Comparison of ENCODE assay signal across 27 cellular contexts in genomic region chr17:42559076-42559475, GRCh38.
DNase-seq lines count a peak whose midpoint lies in the region; ATAC-seq lines count a peak whose summit lies in the region.
"Had no signal": no experiment of that assay in that cellular context is flagged by ENCODE, and none has a peak within 500 bp of the region (broad histone marks: within the 10 kb centered on the region; RNA-seq: fewer than 3 reads in every experiment).

No MANE protein-coding gene starts in this region.

- DNase-seq in DMS79 treated with DMSO at 0.1 percent for 48 hours (lab: John Stamatoyannopoulos, UW) (peak; percentile 73), NCI-H2029 treated with DMSO at 0.1 percent for 48 hours (lab: John Stamatoyannopoulos, UW) (peak; percentile 12), NCI-H146 (lab: John Stamatoyannopoulos, UW) (no peak)
- no peak for DNase-seq in activated naive CD4-positive, alpha-beta T cell treated with anti-CD3 and anti-CD28 coated beads, Interleukin-2, amount 50 U/mL, for 16 hours
- DNase-seq: activated CD4-positive, alpha-beta T cell treated with anti-CD3 and anti-CD28 coated beads, Interleukin-2, amount 10 ng/mL, durations not matched to agents 7 days and 5 days; activated CD8-positive, alpha-beta memory T cell treated with anti-CD3 and anti-CD28 coated beads, Interleukin-2, amount 10 ng/mL, durations not matched to agents 7 days and 5 days; activated naive CD4-positive, alpha-beta T cell; activated T-cell treated with anti-CD3 and anti-CD28 coated beads, Interleukin-2, amount 50 U/mL, for 72 hours; adrenal gland; body of pancreas; Caco-2; EL; GM23248; HFFc6; left ventricle myocardium inferior; natural killer cell; NCI-H1092; NCI-H2081; NCI-H446 treated with DMSO at 0.1 percent for 48 hours; SW 1271; T-helper 9 cell had no signal

- peaks cover 45% of the 10 kb centered on the region for H3K4me1 Mint-ChIP-seq in dendritic cell treated with granulocyte-macrophage colony-stimulating factor and Interleukin-4, amounts not matched to agents 40 ng/mL and 50 ng/mL, for 4 days (ENCODE audit: low read depth)
- peaks cover 54% of the 10 kb centered on the region for H3K4me1 Mint-ChIP-seq in stimulated activated memory B cell treated with anti-CD40 and anti-IgM and Interleukin-4, amounts not matched to agents 10 μg/mL and 1 μg/mL and 100 μg/mL, for 72 hours

- peak overlapping the region; percentile 23 for H3K27ac Mint-ChIP-seq in dendritic cell treated with granulocyte-macrophage colony-stimulating factor and Interleukin-4, amounts not matched to agents 40 ng/mL and 50 ng/mL, for 4 days
- H3K27ac Mint-ChIP-seq in stimulated activated memory B cell treated with anti-CD40 and anti-IgM and Interleukin-4, amounts not matched to agents 10 μg/mL and 1 μg/mL and 100 μg/mL, for 72 hours: peak overlapping the region; percentile 90
- H3K27ac Mint-ChIP-seq: activated CD4-positive, alpha-beta T cell treated with anti-CD3 and anti-CD28 coated beads, Interleukin-2, amount 10 ng/mL, durations not matched to agents 7 days and 5 days; activated T-cell treated with anti-CD3 and anti-CD28 coated beads, Interleukin-2, amount 50 U/mL, for 72 hours; HFFc6; stimulated activated naive CD8-positive, alpha-beta T cell treated with anti-CD3 and anti-CD28 coated beads, Interleukin-15, Interleukin-2, amounts not matched to agents 100 ng/mL and 50 ng/mL, for 24 hours had no signal

- peaks cover 32% of the 10 kb centered on the region for H3K36me3 Mint-ChIP-seq in dendritic cell treated with granulocyte-macrophage colony-stimulating factor and Interleukin-4, amounts not matched to agents 40 ng/mL and 50 ng/mL, for 4 days (ENCODE audit: low read depth)
- H3K36me3 Mint-ChIP-seq in stimulated activated memory B cell treated with anti-CD40 and anti-IgM and Interleukin-4, amounts not matched to agents 10 μg/mL and 1 μg/mL and 100 μg/mL, for 72 hours: peaks cover 10% of the 10 kb centered on the region
- H3K36me3 Mint-ChIP-seq: natural killer cell had no signal

- H3K4me3 Mint-ChIP-seq in dendritic cell treated with granulocyte-macrophage colony-stimulating factor and Interleukin-4, amounts not matched to agents 40 ng/mL and 50 ng/mL, for 4 days: no peak overlapping the region
- H3K4me3 Mint-ChIP-seq in stimulated activated memory B cell treated with anti-CD40 and anti-IgM and Interleukin-4, amounts not matched to agents 10 μg/mL and 1 μg/mL and 100 μg/mL, for 72 hours: no peak overlapping the region
- H3K4me3 Mint-ChIP-seq: activated CD4-positive, alpha-beta T cell treated with anti-CD3 and anti-CD28 coated beads, Interleukin-2, amount 10 ng/mL, durations not matched to agents 7 days and 5 days; activated CD8-positive, alpha-beta memory T cell treated with anti-CD3 and anti-CD28 coated beads, Interleukin-2, amount 10 ng/mL, durations not matched to agents 7 days and 5 days; activated T-cell treated with anti-CD3 and anti-CD28 coated beads, Interleukin-2, amount 50 U/mL, for 72 hours; HFFc6; natural killer cell; stimulated activated naive CD8-positive, alpha-beta T cell treated with anti-CD3 and anti-CD28 coated beads, Interleukin-15, Interleukin-2, amounts not matched to agents 100 ng/mL and 50 ng/mL, for 24 hours had no signal

- intact Hi-C loops in dendritic cell treated with granulocyte-macrophage colony-stimulating factor and Interleukin-4, amounts not matched to agents 40 ng/mL and 50 ng/mL, for 4 days (cut with micrococcal nuclease): no loop called here

- H3K27me3 Mint-ChIP-seq in dendritic cell treated with granulocyte-macrophage colony-stimulating factor and Interleukin-4, amounts not matched to agents 40 ng/mL and 50 ng/mL, for 4 days: peaks cover 1% of the 10 kb centered on the region
- H3K27me3 Mint-ChIP-seq in stimulated activated memory B cell treated with anti-CD40 and anti-IgM and Interleukin-4, amounts not matched to agents 10 μg/mL and 1 μg/mL and 100 μg/mL, for 72 hours: no peaks in the 10 kb centered on the region
- H3K27me3 Mint-ChIP-seq: activated CD4-positive, alpha-beta T cell treated with anti-CD3 and anti-CD28 coated beads, Interleukin-2, amount 10 ng/mL, durations not matched to agents 7 days and 5 days; activated CD8-positive, alpha-beta memory T cell treated with anti-CD3 and anti-CD28 coated beads, Interleukin-2, amount 10 ng/mL, durations not matched to agents 7 days and 5 days; IgD-negative memory B cell; stimulated activated naive CD8-positive, alpha-beta T cell treated with anti-CD3 and anti-CD28 coated beads, Interleukin-15, Interleukin-2, amounts not matched to agents 100 ng/mL and 50 ng/mL, for 24 hours had no signal

- ATAC-seq in stimulated activated memory B cell treated with anti-CD40 and anti-IgM and Interleukin-4, amounts not matched to agents 10 μg/mL and 1 μg/mL and 100 μg/mL, for 72 hours: no peak
- no peak for ATAC-seq in GM18498 (IDR thresholded peaks at IDR 0.05; ENCODE audit: unreplicated experiment)
- ATAC-seq: activated CD8-positive, alpha-beta memory T cell treated with anti-CD3 and anti-CD28 coated beads, Interleukin-2, amount 10 ng/mL, durations not matched to agents 7 days and 5 days; activated T-cell treated with anti-CD3 and anti-CD28 coated beads, Interleukin-2, amount 50 U/mL, for 72 hours; body of pancreas; GM12878; natural killer cell had no signal

- no peaks in the 10 kb centered on the region for H3K9me3 Mint-ChIP-seq in dendritic cell treated with granulocyte-macrophage colony-stimulating factor and Interleukin-4, amounts not matched to agents 40 ng/mL and 50 ng/mL, for 4 days
- H3K9me3 Mint-ChIP-seq in stimulated activated memory B cell treated with anti-CD40 and anti-IgM and Interleukin-4, amounts not matched to agents 10 μg/mL and 1 μg/mL and 100 μg/mL, for 72 hours: no peaks in the 10 kb centered on the region
- H3K9me3 Mint-ChIP-seq: activated CD4-positive, alpha-beta T cell treated with anti-CD3 and anti-CD28 coated beads, Interleukin-2, amount 10 ng/mL, durations not matched to agents 7 days and 5 days; activated T-cell treated with anti-CD3 and anti-CD28 coated beads, Interleukin-2, amount 50 U/mL, for 72 hours; IgD-negative memory B cell; natural killer cell; stimulated activated naive CD8-positive, alpha-beta T cell treated with anti-CD3 and anti-CD28 coated beads, Interleukin-15, Interleukin-2, amounts not matched to agents 100 ng/mL and 50 ng/mL, for 24 hours had no signal

Comparison
In these comparisons a context has a peak if more than half of its experiments do, and no peak if none do; other contexts are left out.
1. DNase-seq: peak in DMS79 treated with DMSO at 0.1 percent for 48 hours (single experiment) and NCI-H2029 treated with DMSO at 0.1 percent for 48 hours (single experiment); none in activated naive CD4-positive, alpha-beta T cell treated with anti-CD3 and anti-CD28 coated beads, Interleukin-2, amount 50 U/mL, for 16 hours (single experiment) and NCI-H146 (single experiment).